15 cellular contexts compared by ENCODE assay signal in the genomic region with DNA sequence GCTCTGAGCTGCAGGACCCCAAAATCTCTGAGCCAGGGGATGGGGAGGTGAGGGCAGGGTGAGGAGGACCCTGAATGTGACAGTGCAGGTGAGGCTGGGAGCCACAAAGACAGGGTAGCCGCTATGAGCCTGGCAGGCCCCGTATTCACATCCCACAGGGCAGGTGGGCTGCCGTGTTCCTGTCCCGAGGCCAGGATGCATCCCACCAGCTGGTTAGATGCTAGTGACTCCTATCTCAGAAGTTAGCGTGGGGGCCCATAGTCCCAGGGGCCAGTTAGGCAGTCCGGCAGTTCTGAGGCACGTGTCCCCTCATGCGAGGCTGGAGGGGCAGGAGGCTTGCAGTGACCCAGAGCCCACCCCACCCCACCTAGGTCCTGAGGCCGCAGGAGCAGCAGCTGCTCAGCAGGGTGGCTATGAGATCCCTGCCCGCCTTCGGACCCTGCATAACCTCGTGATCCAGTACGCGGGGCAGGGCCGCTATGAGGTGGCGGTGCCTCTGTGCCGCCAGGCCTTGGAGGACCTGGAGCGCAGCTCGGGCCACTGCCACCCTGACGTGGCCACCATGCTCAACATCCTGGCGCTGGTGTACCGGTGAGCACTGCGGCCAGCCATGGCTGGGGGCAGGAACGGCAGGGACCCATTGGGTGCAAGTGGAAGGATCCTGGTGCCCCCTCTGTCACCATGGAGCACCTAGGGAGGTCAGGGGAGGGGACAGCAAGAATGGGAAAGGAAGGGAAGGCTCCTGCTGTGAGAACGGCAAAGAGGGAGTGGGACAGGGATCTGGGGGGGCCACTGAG.
"Had no signal": no experiment of that assay in that cellular context is flagged by ENCODE, and none has a peak within 500 bp of the region (broad histone marks: within the 10 kb centered on the region; RNA-seq: fewer than 3 reads in every experiment).

No MANE protein-coding gene starts in this region.

- FAIRE-seq: kidney had no signal

- DNase-seq: activated CD4-positive, alpha-beta memory T cell treated with anti-CD3 and anti-CD28 coated beads, Interleukin-2, amount 10 ng/mL, durations not matched to agents 7 days and 5 days; activated CD4-positive, alpha-beta T cell treated with anti-CD3 and anti-CD28 coated beads, Interleukin-2, amount 10 ng/mL, durations not matched to agents 24 days and 14 days; activated gamma-delta T cell treated with Interleukin-2 at 50 U/mL for 16 hours; anterior cingulate cortex; body of pancreas; heart right ventricle; kidney; lower lobe of right lung; mesendoderm; mucosa of descending colon; nephron progenitor cell; occipital lobe; sigmoid colon; stimulated activated CD4-positive, alpha-beta T cell treated with anti-CD3 and anti-CD28 coated beads, Interleukin-15, amount 100 ng/mL, for 24 hours; stomach had no signal
